Comparison of ENCODE assay signal across 25 cellular contexts in the genomic region with DNA sequence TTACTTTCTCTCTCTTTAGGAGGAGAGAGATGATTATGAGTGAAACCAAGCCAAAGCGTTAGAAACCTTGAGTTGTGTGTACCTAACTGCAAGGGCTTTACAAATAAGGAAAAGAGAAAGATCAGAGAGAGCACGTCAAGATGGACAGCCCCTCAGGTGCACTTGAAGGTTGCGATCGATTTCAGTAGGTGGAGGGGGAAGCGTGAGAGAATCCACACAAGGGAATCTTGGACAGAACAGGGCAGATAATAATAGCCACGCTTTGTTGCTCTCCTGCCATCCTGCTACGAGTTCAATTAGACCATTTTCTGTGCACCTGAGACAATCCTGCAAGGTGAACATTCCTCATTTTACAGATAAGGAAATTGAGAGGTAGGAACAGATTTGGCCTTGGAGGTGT.
"Had no signal": no experiment of that assay in that cellular context is flagged by ENCODE, and none has a peak within 500 bp of the region (broad histone marks: within the 10 kb centered on the region; RNA-seq: fewer than 3 reads in every experiment).

No MANE protein-coding gene starts in this region.

- H3K27ac ChIP-seq: coronary artery, dorsolateral prefrontal cortex, epithelial cell of prostate, esophagus squamous epithelium, gastrocnemius medialis, left lung, lower lobe of right lung had no signal

- H3K27me3 ChIP-seq: esophagus squamous epithelium, gastrocnemius medialis, heart right ventricle, left lung had no signal

- H3K36me3 Mint-ChIP-seq: memory B cell; naive thymus-derived CD4-positive, alpha-beta T cell had no signal

- H3K4me1 ChIP-seq: gastrocnemius medialis, left lung, lower lobe of right lung had no signal

- H3K4me3 Mint-ChIP-seq: endodermal cell; memory B cell; naive thymus-derived CD4-positive, alpha-beta T cell had no signal

- H3K27ac Mint-ChIP-seq: endodermal cell; memory B cell; naive thymus-derived CD4-positive, alpha-beta T cell had no signal

- DNase-seq: dermis blood vessel endothelial cell; dorsolateral prefrontal cortex; effector CD4-positive, alpha-beta T cell; effector memory CD4-positive, alpha-beta T cell; endodermal cell; erythroblast; esophagus squamous epithelium; foreskin fibroblast; foreskin melanocyte; gastrocnemius medialis; glutamatergic neuron; head of caudate nucleus; heart right ventricle; hippocampal formation; left cardiac atrium; left lung; left ventricle myocardium superior; lower lobe of right lung; mesendoderm; midbrain; naive thymus-derived CD4-positive, alpha-beta T cell had no signal

- H3K9me3 Mint-ChIP-seq: endodermal cell had no signal

- H3K9me3 ChIP-seq: esophagus squamous epithelium, gastrocnemius medialis, heart right ventricle, left lung, lower lobe of right lung had no signal

- H3K36me3 ChIP-seq: esophagus squamous epithelium, gastrocnemius medialis, heart right ventricle, left lung, lower lobe of right lung had no signal

- H3K27me3 Mint-ChIP-seq: memory B cell had no signal

- H3K4me3 ChIP-seq: coronary artery, dorsolateral prefrontal cortex, esophagus squamous epithelium, gastrocnemius medialis, heart right ventricle, left lung, lower lobe of right lung had no signal

- ATAC-seq: esophagus mucosa; gastrocnemius medialis; heart right ventricle; left cardiac atrium; left lung; left ventricle myocardium superior; lower lobe of right lung; naive thymus-derived CD4-positive, alpha-beta T cell had no signal
